ENCODE assay signal across 30 cellular contexts in genomic region chr2:96702098-96702785, GRCh38. TPM values are rescaled to one million over a fixed set of nuclear protein-coding genes. Genes with fewer than 3 reads are reported as not detected.
DNase-seq lines count a peak whose midpoint lies in the region; ATAC-seq, FAIRE-seq and TF ChIP-seq lines count a peak whose summit lies in the region.
"Had no signal": no experiment of that assay in that cellular context is flagged by ENCODE, and none has a peak within 500 bp of the region (broad histone marks: within the 10 kb centered on the region; RNA-seq: fewer than 3 reads in every experiment).

No MANE protein-coding gene starts in this region.

- DNase-seq in NCI-H1105 (lab: John Stamatoyannopoulos, UW) (peak; percentile 1), NCI-H1105 treated with DMSO at 0.1 percent for 48 hours (lab: John Stamatoyannopoulos, UW) (no peak), HTR-8/SVneo (ENCODE audit: insufficient read length, low spot score) (no peak), bronchial epithelial cell (ENCODE audit: low read depth) (peak; percentile 62), mesenteric fat pad (ENCODE audit: low spot score) (peak; percentile 73), type B pancreatic cell (ENCODE audit: extremely low spot score, unreplicated experiment) (no peak)
- no peak for DNase-seq in effector memory CD8-positive, alpha-beta T cell
- DNase-seq: 8988T; activated CD4-positive, alpha-beta T cell treated with anti-CD3 and anti-CD28 coated beads for 1 hour; activated naive CD4-positive, alpha-beta T cell treated with Interleukin-2 at 50 U/mL for 16 hours; activated T-cell treated with anti-CD3 and anti-CD28 coated beads, Interleukin-2, amount 50 U/mL, for 48 hours; amygdala; colonic mucosa; effector memory CD4-positive, alpha-beta T cell; GOT3; MG63; NCI-H2029 treated with DMSO at 0.1 percent for 48 hours; NCI-H82; posterior cingulate gyrus; SK-N-SH; stimulated activated CD4-positive, alpha-beta T cell treated with anti-CD3 and anti-CD28 coated beads, Interleukin-4, amount 100 ng/mL, for 4 hours; stimulated activated naive B cell treated with anti-CD40 and anti-IgM and Interleukin-4, amounts not matched to agents 10 μg/mL and 1 μg/mL and 100 μg/mL, for 72 hours; T-helper 17 cell had no signal

- FAIRE-seq in HTR-8/SVneo (lab: Jason Lieb, UNC) (peak; percentile 71), bronchial epithelial cell (lab: Jason Lieb, UNC) (no peak)
- FAIRE-seq: frontal cortex had no signal

- H3K27ac Mint-ChIP-seq in type B pancreatic cell = no peak overlapping the region
- no peak overlapping the region for H3K27ac Mint-ChIP-seq in effector memory CD8-positive, alpha-beta T cell
- H3K27ac Mint-ChIP-seq: T-helper 17 cell had no signal

- H3K36me3 ChIP-seq in bronchial epithelial cell (ENCODE audit: control insufficient read depth, insufficient read depth, low read length) = peaks cover 10% of the 10 kb centered on the region
- H3K36me3 ChIP-seq: colonic mucosa, MG63 had no signal

- H3K4me3 Mint-ChIP-seq in type B pancreatic cell = no peak overlapping the region
- no peak overlapping the region for H3K4me3 Mint-ChIP-seq in effector memory CD8-positive, alpha-beta T cell
- H3K4me3 Mint-ChIP-seq: stimulated activated naive B cell treated with anti-CD40 and anti-IgM and Interleukin-4, amounts not matched to agents 10 μg/mL and 1 μg/mL and 100 μg/mL, for 72 hours; T-helper 17 cell had no signal

- no peak overlapping the region for H3K4me3 ChIP-seq in bronchial epithelial cell (ENCODE audit: low read depth, low read length)
- H3K4me3 ChIP-seq: colonic mucosa, esophagus muscularis mucosa, hepatocyte, left lung, MG63, right lobe of liver had no signal

- ATAC-seq in effector memory CD8-positive, alpha-beta T cell (replicated peaks) = no peak
- no peak for ATAC-seq in HG03159 (IDR thresholded peaks at IDR 0.05; ENCODE audit: unreplicated experiment)
- ATAC-seq: left lung; right lobe of liver; stimulated activated naive B cell treated with anti-CD40 and anti-IgM and Interleukin-4, amounts not matched to agents 10 μg/mL and 1 μg/mL and 100 μg/mL, for 72 hours; T-helper 17 cell had no signal

- TF ChIP-seq CTCF in bronchial epithelial cell (IDR thresholded peaks at IDR 0.05; ENCODE audit: insufficient read depth, low read length, severe bottlenecking) (no peak), type B pancreatic cell (conservative IDR thresholded peaks at IDR 0.05) (no peak)

- H3K9me3 Mint-ChIP-seq in type B pancreatic cell = no peaks in the 10 kb centered on the region
- H3K9me3 Mint-ChIP-seq in effector memory CD8-positive, alpha-beta T cell = no peaks in the 10 kb centered on the region
- H3K9me3 Mint-ChIP-seq: stimulated activated naive B cell treated with anti-CD40 and anti-IgM and Interleukin-4, amounts not matched to agents 10 μg/mL and 1 μg/mL and 100 μg/mL, for 72 hours had no signal

- no peaks in the 10 kb centered on the region for H3K27me3 ChIP-seq in bronchial epithelial cell (ENCODE audit: control insufficient read depth, insufficient read depth, low read length)
- H3K27me3 ChIP-seq: colonic mucosa, esophagus muscularis mucosa, hepatocyte, left lung, MG63, right lobe of liver had no signal

- H3K36me3 Mint-ChIP-seq in type B pancreatic cell = peaks cover 32% of the 10 kb centered on the region
- peaks cover 10% of the 10 kb centered on the region for H3K36me3 Mint-ChIP-seq in effector memory CD8-positive, alpha-beta T cell (ENCODE audit: insufficient read depth)

- no peaks in the 10 kb centered on the region for H3K4me1 Mint-ChIP-seq in type B pancreatic cell (ENCODE audit: unreplicated experiment)
- H3K4me1 Mint-ChIP-seq in effector memory CD8-positive, alpha-beta T cell (ENCODE audit: low read depth in 2 of 2) = no peaks in the 10 kb centered on the region

- no peaks in the 10 kb centered on the region for H3K27me3 Mint-ChIP-seq in type B pancreatic cell
- H3K27me3 Mint-ChIP-seq in effector memory CD8-positive, alpha-beta T cell = no peaks in the 10 kb centered on the region
- H3K27me3 Mint-ChIP-seq: stimulated activated naive B cell treated with anti-CD40 and anti-IgM and Interleukin-4, amounts not matched to agents 10 μg/mL and 1 μg/mL and 100 μg/mL, for 72 hours; T-helper 17 cell had no signal

RNA-seq across cellular contexts. Expression of gene LMAN2L, which starts 37.6 kb away (rescaled TPM):
- total RNA-seq in bronchial epithelial cell (15.3 and 18.9 TPM in 2 replicates), mesenteric fat pad (10.2 TPM), type B pancreatic cell (ENCODE audit: low replicate concordance) (31.3 and 31.9 TPM in 2 replicates)

RNA-seq across cellular contexts. Expression of gene CNNM4, which starts 58.5 kb away (rescaled TPM):
- total RNA-seq in bronchial epithelial cell (3.4 and 5.5 TPM in 2 replicates), mesenteric fat pad (3.7 TPM), type B pancreatic cell (ENCODE audit: low replicate concordance) (14.0 and 17.7 TPM in 2 replicates)

RNA-seq across cellular contexts. Expression of gene FER1L5, which starts 59.7 kb away (rescaled TPM):
- total RNA-seq in bronchial epithelial cell = under 0.01 TPM in 2 replicates
- total RNA-seq in mesenteric fat pad = 0.06 TPM
- 0.75 TPM in 1 of 2 replicates, not detected in the other for total RNA-seq in type B pancreatic cell (ENCODE audit: low replicate concordance)
- total RNA-seq: colonic mucosa, OCI-LY7, right lobe of liver, T-helper 17 cell had no signal

Comparison
In these comparisons a context has a peak if more than half of its experiments do, and no peak if none do; other contexts are left out.
1. DNase-seq: peak in NCI-H1105 (single experiment), bronchial epithelial cell (single experiment) and mesenteric fat pad (single experiment); none in NCI-H1105 treated with DMSO at 0.1 percent for 48 hours (single experiment), HTR-8/SVneo (single experiment), type B pancreatic cell (single experiment) and effector memory CD8-positive, alpha-beta T cell (0 of 3).